In the genomic region with DNA sequence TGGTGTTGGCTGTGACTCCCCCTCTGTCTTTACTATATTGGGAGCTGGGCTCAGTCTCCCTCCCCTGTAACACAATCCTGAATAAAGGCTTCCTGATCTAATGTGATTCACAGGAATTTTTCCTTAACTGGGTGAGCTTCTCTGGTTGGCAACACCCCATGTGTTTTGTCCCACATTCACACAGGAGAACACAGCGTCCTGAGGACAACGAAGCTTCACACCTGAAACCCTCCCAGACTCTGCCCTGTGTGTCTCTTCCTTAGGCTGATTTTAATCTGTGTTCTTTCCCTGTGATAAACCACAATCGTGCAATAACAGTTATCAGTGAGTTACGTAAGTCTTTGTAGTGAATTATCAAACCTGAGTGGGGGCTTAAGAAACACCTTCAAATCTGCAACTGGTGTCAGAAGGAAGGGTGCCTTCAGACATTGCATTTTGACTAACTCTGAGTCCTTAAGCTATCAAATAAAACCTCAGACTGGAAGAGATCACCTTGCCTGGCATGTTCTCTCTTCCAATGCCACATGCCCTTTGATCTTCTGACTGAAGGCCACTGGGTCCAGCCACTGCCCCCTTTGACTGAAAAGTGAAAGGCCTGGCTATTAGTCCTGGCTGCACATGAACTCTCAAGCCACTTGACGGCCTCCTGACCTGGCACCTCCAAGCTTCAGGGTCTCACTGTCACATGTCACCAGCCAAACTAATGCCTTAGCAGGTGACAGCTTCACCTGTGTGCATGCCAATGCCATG, we compare ENCODE assay signal across 27 cellular contexts. TPM values are rescaled to one million over a fixed set of nuclear protein-coding genes. Genes with fewer than 3 reads are reported as not detected.
DNase-seq lines count a peak whose midpoint lies in the region; ATAC-seq and TF ChIP-seq lines count a peak whose summit lies in the region.
"Had no signal": no experiment of that assay in that cellular context is flagged by ENCODE, and none has a peak within 500 bp of the region (broad histone marks: within the 10 kb centered on the region; RNA-seq: fewer than 3 reads in every experiment).

No MANE protein-coding gene starts in this region.

- no peak overlapping the region for H3K4me3 ChIP-seq in foreskin fibroblast (ENCODE audit: low read depth in 1 of 2, low read length in 2 of 2)
- H3K4me3 ChIP-seq: breast epithelium, esophagus muscularis mucosa, GM12878, stomach, tibial artery had no signal

- H3K4me3 Mint-ChIP-seq in activated CD4-positive, alpha-beta T cell treated with anti-CD3 and anti-CD28 coated beads, Interleukin-2, amount 10 ng/mL, durations not matched to agents 7 days and 5 days, result no peak overlapping the region
- no peak overlapping the region for H3K4me3 Mint-ChIP-seq in IgD-negative memory B cell
- no peak overlapping the region for H3K4me3 Mint-ChIP-seq in central memory CD8-positive, alpha-beta T cell
- no peak overlapping the region for H3K4me3 Mint-ChIP-seq in natural killer cell

- H3K36me3 Mint-ChIP-seq in activated CD4-positive, alpha-beta T cell treated with anti-CD3 and anti-CD28 coated beads, Interleukin-2, amount 10 ng/mL, durations not matched to agents 7 days and 5 days (ENCODE audit: low read depth), result peaks cover 59% of the 10 kb centered on the region
- H3K36me3 Mint-ChIP-seq in IgD-negative memory B cell (peaks cover 6% of the 10 kb centered on the region), natural killer cell (peaks cover 14% of the 10 kb centered on the region)
- H3K36me3 Mint-ChIP-seq in central memory CD8-positive, alpha-beta T cell (ENCODE audit: insufficient read depth), result peaks cover 47% of the 10 kb centered on the region

- peaks cover 9% of the 10 kb centered on the region for H3K4me1 Mint-ChIP-seq in activated CD4-positive, alpha-beta T cell treated with anti-CD3 and anti-CD28 coated beads, Interleukin-2, amount 10 ng/mL, durations not matched to agents 7 days and 5 days
- peaks cover 0 to 2% (median 2%) of the 10 kb centered on the region in 3 donors for H3K4me1 Mint-ChIP-seq in IgD-negative memory B cell
- peaks cover 26% of the 10 kb centered on the region for H3K4me1 Mint-ChIP-seq in central memory CD8-positive, alpha-beta T cell
- H3K4me1 Mint-ChIP-seq in natural killer cell, result peaks cover 10 to 27% of the 10 kb centered on the region in 2 donors

- TF ChIP-seq CTCF in natural killer cell (IDR thresholded peaks at IDR 0.05) (no peak), foreskin fibroblast (IDR thresholded peaks at IDR 0.05; ENCODE audit: low read depth, low read length) (no peak)

- H3K9me3 Mint-ChIP-seq in activated CD4-positive, alpha-beta T cell treated with anti-CD3 and anti-CD28 coated beads, Interleukin-2, amount 10 ng/mL, durations not matched to agents 7 days and 5 days, result no peaks in the 10 kb centered on the region
- H3K9me3 Mint-ChIP-seq in IgD-negative memory B cell (no peaks in the 10 kb centered on the region), natural killer cell (no peaks in the 10 kb centered on the region)
- no peaks in the 10 kb centered on the region for H3K9me3 Mint-ChIP-seq in central memory CD8-positive, alpha-beta T cell

- peak overlapping the region; percentile 19 for H3K27ac Mint-ChIP-seq in activated CD4-positive, alpha-beta T cell treated with anti-CD3 and anti-CD28 coated beads, Interleukin-2, amount 10 ng/mL, durations not matched to agents 7 days and 5 days
- H3K27ac Mint-ChIP-seq in IgD-negative memory B cell (peak overlapping the region in 2 of 3 donors; percentile 39 to 87), natural killer cell (peak overlapping the region; percentile 70 to 72)
- H3K27ac Mint-ChIP-seq in central memory CD8-positive, alpha-beta T cell (ENCODE audit: low read depth), result peak overlapping the region; percentile 55
- H3K27ac Mint-ChIP-seq: progenitor cell of endocrine pancreas had no signal

- CTCF ChIA-PET in activated CD4-positive, alpha-beta T cell treated with anti-CD3 and anti-CD28 coated beads, Interleukin-2, amount 10 ng/mL, durations not matched to agents 7 days and 5 days (lab: Charles Lee), result interaction anchor here (2.7 kb wide), 1 partner anchor 19 kb away, joined by 7 read pairs; no protein-coding TSS in a partner anchor

- H3K27me3 Mint-ChIP-seq in activated CD4-positive, alpha-beta T cell treated with anti-CD3 and anti-CD28 coated beads, Interleukin-2, amount 10 ng/mL, durations not matched to agents 7 days and 5 days, result no peaks in the 10 kb centered on the region
- peaks cover 1% of the 10 kb centered on the region for H3K27me3 Mint-ChIP-seq in IgD-negative memory B cell
- H3K27me3 Mint-ChIP-seq in central memory CD8-positive, alpha-beta T cell, result no peaks in the 10 kb centered on the region
- H3K27me3 Mint-ChIP-seq in natural killer cell (ENCODE audit: low read depth in 2 of 2), result no peaks in the 10 kb centered on the region

- POLR2A ChIA-PET in activated CD4-positive, alpha-beta T cell treated with anti-CD3 and anti-CD28 coated beads, Interleukin-2, amount 10 ng/mL, durations not matched to agents 7 days and 5 days (lab: Charles Lee), result interaction anchor here (0.6 kb wide), 1 partner anchor 1157 kb away, joined by 5 read pairs; no protein-coding TSS in a partner anchor

- no peak for DNase-seq in activated CD4-positive, alpha-beta T cell treated with anti-CD3 and anti-CD28 coated beads, Interleukin-2, amount 10 ng/mL, durations not matched to agents 7 days and 5 days
- no peak for DNase-seq in activated CD4-positive, alpha-beta T cell treated with anti-CD3 and anti-CD28 coated beads for 1 hour
- no peak for DNase-seq in central memory CD8-positive, alpha-beta T cell (ENCODE audit: low spot score in 2 of 2)
- DNase-seq in natural killer cell (no peak), NCI-H2081 (lab: John Stamatoyannopoulos, UW) (no peak), foreskin fibroblast (no peak)
- DNase-seq: 8988T; activated CD8-positive, alpha-beta memory T cell treated with anti-CD3 and anti-CD28 coated beads, Interleukin-2, amount 50 U/mL, for 48 hours; activated gamma-delta T cell; DMS 273 treated with DMSO at 0.1 percent for 48 hours; EL; foreskin melanocyte; Kasumi-1; left cardiac atrium; NCI-H146; NCI-H446 treated with DMSO at 0.1 percent for 48 hours; stimulated activated CD4-positive, alpha-beta T cell treated with anti-CD3 and anti-CD28 coated beads, Interleukin-15, amount 100 ng/mL, for 24 hours; stomach; tibial artery had no signal

- no peak for ATAC-seq in central memory CD8-positive, alpha-beta T cell (replicated peaks; ENCODE audit: extremely low read depth, poor library complexity, severe bottlenecking)
- ATAC-seq in natural killer cell (no peak), GM21390 (IDR thresholded peaks at IDR 0.05; ENCODE audit: unreplicated experiment) (no peak)
- ATAC-seq: GM12878, left cardiac atrium, SK-N-SH treated with all-trans-retinoic acid at 6 μM for 48 hours had no signal

- intact Hi-C loops in natural killer cell (cut with micrococcal nuclease), result loop anchor here (5.0 kb wide), 1 partner anchor 134 kb away; no protein-coding TSS in a partner anchor

RNA-seq across cellular contexts. Expression of gene APOL3, which starts 17.3 kb away (rescaled TPM):
- total RNA-seq in activated CD4-positive, alpha-beta T cell treated with anti-CD3 and anti-CD28 coated beads, Interleukin-2, amount 10 ng/mL, durations not matched to agents 7 days and 5 days, result 100 to 1,000 TPM; 139 to 150 TPM
- 52.0 TPM for polyA plus RNA-seq in IgD-negative memory B cell
- total RNA-seq in natural killer cell, result 100 to 1,000 TPM; 105 to 166 (median 111) TPM
- total RNA-seq: H1, progenitor cell of endocrine pancreas had no signal

RNA-seq across cellular contexts. Expression of gene APOL4, which starts 58.4 kb away (rescaled TPM):
- under 1 TPM; 0.54 to 0.57 TPM for total RNA-seq in activated CD4-positive, alpha-beta T cell treated with anti-CD3 and anti-CD28 coated beads, Interleukin-2, amount 10 ng/mL, durations not matched to agents 7 days and 5 days
- polyA plus RNA-seq in IgD-negative memory B cell, result not detected
- total RNA-seq in natural killer cell, result under 1 TPM in 1 of 3 donors, not detected in 2; 0.70 TPM
- total RNA-seq: GM12878, H1, progenitor cell of endocrine pancreas had no signal

Comparison
In these comparisons a context has a peak if more than half of its experiments do, and no peak if none do; other contexts are left out.
1. H3K27ac Mint-ChIP-seq: peak in every context shown above with its lines; median percentile 71 in natural killer cell; 63 in IgD-negative memory B cell; 55 in central memory CD8-positive, alpha-beta T cell; 19 in activated CD4-positive, alpha-beta T cell treated with anti-CD3 and anti-CD28 coated beads, Interleukin-2, amount 10 ng/mL, durations not matched to agents 7 days and 5 days.